In genomic region chr11:34405079-34405858, GRCh38 we compare ENCODE assay signal across 11 cellular contexts.
DNase-seq lines count a peak whose midpoint lies in the region; ATAC-seq and TF ChIP-seq lines count a peak whose summit lies in the region.
"Had no signal": no experiment of that assay in that cellular context is flagged by ENCODE, and none has a peak within 500 bp of the region (broad histone marks: within the 10 kb centered on the region; RNA-seq: fewer than 3 reads in every experiment).

No MANE protein-coding gene starts in this region.

- no peak for DNase-seq in AG09309 (ENCODE audit: low read depth)
- peak; percentile 89 for DNase-seq in RKO (ENCODE audit: low spot score)
- DNase-seq in kidney tubule cell (ENCODE audit: low spot score), result peak; percentile 22
- DNase-seq in nucleus accumbens (lab: John Stamatoyannopoulos, UW), result no peak
- DNase-seq in GM10248 (ENCODE audit: extremely low spot score), result no peak
- DNase-seq in epidermal melanocyte (ENCODE audit: insufficient read length, low spot score), result no peak
- DNase-seq: activated CD4-positive, CD25-positive, alpha-beta regulatory T cell; cerebellar nuclear complex; NCI-H510A treated with DMSO at 0.1 percent for 48 hours had no signal

- no peak for TF ChIP-seq CTCF in AG09309 (IDR thresholded peaks at IDR 0.05; ENCODE audit: control insufficient read depth, insufficient read depth, low read depth, low read length, missing control alignments)
- no peak for TF ChIP-seq CTCF in GM10248 (IDR thresholded peaks at IDR 0.05; ENCODE audit: control extremely low read depth, extremely low read depth, low read depth, missing control alignments)

- ATAC-seq in GM18502 (IDR thresholded peaks at IDR 0.05; ENCODE audit: poor library complexity, unreplicated experiment), result peak; percentile 50
- no peak for ATAC-seq in GM18909 (IDR thresholded peaks at IDR 0.05; ENCODE audit: poor library complexity, unreplicated experiment)

- POLR2A ChIA-PET in GM10248 (lab: Yijun Ruan, JAX), result no interaction called here

- peak overlapping the region; percentile 17 for H3K4me3 ChIP-seq in AG09309 (ENCODE audit: control insufficient read depth, low read depth, low read length)

- CTCF ChIA-PET in GM10248 (lab: Yijun Ruan, JAX), result interaction anchor here (1.6 kb wide), 1 partner anchor 22 kb away, joined by 6 read pairs; no protein-coding TSS in a partner anchor

Comparison
In these comparisons a context has a peak if more than half of its experiments do, and no peak if none do; other contexts are left out.
1. DNase-seq: peak in RKO (single experiment) and kidney tubule cell (single experiment); none in AG09309 (single experiment), nucleus accumbens (0 of 56), GM10248 (single experiment) and epidermal melanocyte (single experiment).